ENCODE assay signal across 2 cellular contexts in genomic region chr12:52522346-52523011, GRCh38.
TF ChIP-seq lines count a peak whose summit lies in the region.

No MANE protein-coding gene starts in this region.

TF ChIP-seq in A549, 52 proteins besides CTCF, POLR2A, EP300 and RAD21:
- TF ChIP-seq, protein P1, sequence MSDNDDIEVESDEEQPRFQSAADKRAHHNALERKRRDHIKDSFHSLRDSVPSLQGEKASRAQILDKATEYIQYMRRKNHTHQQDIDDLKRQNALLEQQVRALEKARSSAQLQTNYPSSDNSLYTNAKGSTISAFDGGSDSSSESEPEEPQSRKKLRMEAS (IDR thresholded peaks at IDR 0.05), result no peak
- TF ChIP-seq ZFP36 (IDR thresholded peaks at IDR 0.05; ENCODE audit: borderline replicate concordance, partially characterized antibody) (no peak), GATA3 (IDR thresholded peaks at IDR 0.05; ENCODE audit: borderline replicate concordance) (no peak), EHMT2 (IDR thresholded peaks at IDR 0.05; ENCODE audit: low read depth) (no peak), CHD2 (IDR thresholded peaks at IDR 0.05; ENCODE audit: low read length, partially characterized antibody) (no peak), SMC3 (IDR thresholded peaks at IDR 0.05) (no peak), HOXA7 (CRISPR knock-in tag; IDR thresholded peaks at IDR 0.05) (no peak), NR3C1 (IDR thresholded peaks at IDR 0.05) (no peak), MAZ (IDR thresholded peaks at IDR 0.05; ENCODE audit: borderline replicate concordance, low read depth, low read length) (no peak), RNF2 (IDR thresholded peaks at IDR 0.05; ENCODE audit: borderline replicate concordance, low read depth) (no peak), HOXB13 (CRISPR knock-in tag; IDR thresholded peaks at IDR 0.05; ENCODE audit: low read depth) (no peak), JUNB (IDR thresholded peaks at IDR 0.05) (no peak), KDM1A (IDR thresholded peaks at IDR 0.05; ENCODE audit: low read depth) (no peak), FOSL2 (IDR thresholded peaks at IDR 0.05) (no peak), FOSL2 (CRISPR knock-in tag; IDR thresholded peaks at IDR 0.05) (no peak), CEBPB (IDR thresholded peaks at IDR 0.05) (no peak), NFE2L2 (conservative IDR thresholded peaks at IDR 0.05; ENCODE audit: low read length) (no peak), POLR2AphosphoS2 (conservative IDR thresholded peaks at IDR 0.05; ENCODE audit: low read length) (no peak)
- TF ChIP-seq, protein P2, sequence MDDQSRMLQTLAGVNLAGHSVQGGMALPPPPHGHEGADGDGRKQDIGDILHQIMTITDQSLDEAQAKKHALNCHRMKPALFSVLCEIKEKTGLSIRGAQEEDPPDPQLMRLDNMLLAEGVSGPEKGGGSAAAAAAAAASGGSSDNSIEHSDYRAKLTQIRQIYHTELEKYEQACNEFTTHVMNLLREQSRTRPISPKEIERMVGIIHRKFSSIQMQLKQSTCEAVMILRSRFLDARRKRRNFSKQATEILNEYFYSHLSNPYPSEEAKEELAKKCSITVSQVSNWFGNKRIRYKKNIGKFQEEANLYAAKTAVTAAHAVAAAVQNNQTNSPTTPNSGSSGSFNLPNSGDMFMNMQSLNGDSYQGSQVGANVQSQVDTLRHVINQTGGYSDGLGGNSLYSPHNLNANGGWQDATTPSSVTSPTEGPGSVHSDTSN (IDR thresholded peaks at IDR 0.05), result no peak

TF ChIP-seq in HCT116, 20 proteins besides CTCF, POLR2A, EP300 and RAD21:
- TF ChIP-seq SP1 (IDR thresholded peaks at IDR 0.05; ENCODE audit: low read depth) (0 out of 2 replicates have a peak, but pooled peaks have one; percentile 20), ELF1 (IDR thresholded peaks at IDR 0.05; ENCODE audit: borderline replicate concordance, low read depth) (no peak)
